8 cellular contexts compared by ENCODE assay signal in genomic region chr11:64230209-64230984, GRCh38. TPM values are rescaled to one million over a fixed set of nuclear protein-coding genes. Genes with fewer than 3 reads are reported as not detected.
DNase-seq lines count a peak whose midpoint lies in the region; ATAC-seq, FAIRE-seq and TF ChIP-seq lines count a peak whose summit lies in the region.

TSS of gene DNAJC4 (plus strand) at chr11:64230548. CDS start at chr11:64230855, 307 bp downstream.

- no peak for FAIRE-seq in pancreas (lab: Jason Lieb, UNC)

- H3K27me3 ChIP-seq in DND-41 (ENCODE audit: insufficient read depth, low read length, poor library complexity) (no peaks in the 10 kb centered on the region), HAP-1 (ENCODE audit: low read depth) (no peaks in the 10 kb centered on the region), pancreas (no peaks in the 10 kb centered on the region), tibial artery (no peaks in the 10 kb centered on the region)

- H3K4me3 Mint-ChIP-seq in activated naive CD8-positive, alpha-beta T cell treated with anti-CD3 and anti-CD28 coated beads, Interleukin-2, amount 50 U/mL, for 24 hours, result peak within 1 kb of the TSS; percentile 81

- H3K9me3 Mint-ChIP-seq in activated naive CD8-positive, alpha-beta T cell treated with anti-CD3 and anti-CD28 coated beads, Interleukin-2, amount 50 U/mL, for 24 hours, result no peaks in the 10 kb centered on the region

- H3K9ac ChIP-seq in DND-41 (ENCODE audit: low read depth, low read length), result peak within 1 kb of the TSS; percentile 78

- peak within 1 kb of the TSS; percentile 95 for H3K4me2 ChIP-seq in DND-41 (ENCODE audit: insufficient read depth, low read length)

- intact Hi-C loops in Right ventricle myocardium inferior (cut with DNase I) (no loop called here), pancreas (cut with DNase I) (no loop called here), tibial artery (cut with DNase I; ENCODE audit: low total_unique reads) (no loop called here)

- in situ Hi-C loops in HAP-1 (cut with MboI; ENCODE audit: low sequenced_read_pairs), result no loop called here

- WGBS in pancreas, 2 donors, result 0% methylated on average over 58 to 59 of the region's 59 CpGs

- H3K36me3 Mint-ChIP-seq in activated naive CD8-positive, alpha-beta T cell treated with anti-CD3 and anti-CD28 coated beads, Interleukin-2, amount 50 U/mL, for 24 hours (ENCODE audit: low read depth), result peaks cover 2% of the 10 kb centered on the region

- peaks cover 32% of the 10 kb centered on the region for H3K79me2 ChIP-seq in DND-41 (ENCODE audit: insufficient read depth, low read length)

- peak within 1 kb of the TSS; percentile 53 to 64 for H3K4me3 ChIP-seq in DND-41 (ENCODE audit: low read depth in 1 of 2, low read length in 2 of 2)
- peak within 1 kb of the TSS; percentile 76 for H3K4me3 ChIP-seq in HAP-1
- H3K4me3 ChIP-seq in pancreas, result peak within 1 kb of the TSS; percentile 50 to 81 (median 68)
- peak within 1 kb of the TSS; percentile 58 to 82 for H3K4me3 ChIP-seq in tibial artery

- H3K4me1 ChIP-seq in DND-41 (ENCODE audit: insufficient read depth, low read length) (peaks cover 76% of the 10 kb centered on the region), HAP-1 (peaks cover 13% of the 10 kb centered on the region), pancreas (peaks cover 11 to 40% (median 14%) of the 10 kb centered on the region in 3 donors), tibial artery (peaks cover 1 to 69% (median 55%) of the 10 kb centered on the region in 4 donors)

- DNase-seq in DND-41 (peak; percentile 92), HAP-1 (ENCODE audit: low spot score in 2 of 2) (peak; percentile 91 to 97), NCI-H1105 (lab: John Stamatoyannopoulos, UW) (peak; percentile 96), T follicular helper cell (ENCODE audit: low read depth) (peak; percentile 80), Right ventricle myocardium inferior (ENCODE audit: missing footprints) (peak; percentile 96), pancreas (peak; percentile 92 to 96 (median 94)), tibial artery (peak; percentile 94 to 96)
- DNase-seq in activated naive CD8-positive, alpha-beta T cell treated with anti-CD3 and anti-CD28 coated beads, Interleukin-2, amount 50 U/mL, for 24 hours, result peak; percentile 92

- ATAC-seq in DND-41 (ENCODE audit: insufficient read depth, low read depth), result peak; percentile 57
- ATAC-seq in activated naive CD8-positive, alpha-beta T cell treated with anti-CD3 and anti-CD28 coated beads, Interleukin-2, amount 50 U/mL, for 24 hours, result peak; percentile 35
- peak; percentile 64 for ATAC-seq in Right ventricle myocardium inferior
- peak; percentile 53 to 73 (median 66) for ATAC-seq in pancreas

- H4K20me1 ChIP-seq in DND-41 (ENCODE audit: insufficient read depth, low read length), result peaks cover 5% of the 10 kb centered on the region

- peak within 1 kb of the TSS; percentile 78 for H2AFZ ChIP-seq in DND-41 (ENCODE audit: low read depth, low read length)

- TF ChIP-seq CTCF in DND-41 (IDR thresholded peaks at IDR 0.05; ENCODE audit: borderline replicate concordance, extremely low read depth, low read length, poor library complexity, severe bottlenecking) (no peak), pancreas (IDR thresholded peaks at IDR 0.05) (no peak), tibial artery (IDR thresholded peaks at IDR 0.05) (no peak)

- no peaks in the 10 kb centered on the region for H3K27me3 Mint-ChIP-seq in activated naive CD8-positive, alpha-beta T cell treated with anti-CD3 and anti-CD28 coated beads, Interleukin-2, amount 50 U/mL, for 24 hours

- H3K4me1 Mint-ChIP-seq in activated naive CD8-positive, alpha-beta T cell treated with anti-CD3 and anti-CD28 coated beads, Interleukin-2, amount 50 U/mL, for 24 hours, result peaks cover 57% of the 10 kb centered on the region

- H3K36me3 ChIP-seq in DND-41 (ENCODE audit: insufficient read depth, low read length) (peaks cover 3% of the 10 kb centered on the region; the same call in 1 of the 2 replicates), HAP-1 (replicated peaks) (no peaks in the 10 kb centered on the region), pancreas (no peaks in the 10 kb centered on the region), tibial artery (no peaks in the 10 kb centered on the region)

- peak within 1 kb of the TSS; percentile 75 for H3K27ac ChIP-seq in DND-41 (ENCODE audit: low read length)
- peak within 1 kb of the TSS; percentile 86 to 95 (median 90) for H3K27ac ChIP-seq in pancreas
- peak within 1 kb of the TSS; percentile 88 to 92 for H3K27ac ChIP-seq in tibial artery

- H3K27ac Mint-ChIP-seq in activated naive CD8-positive, alpha-beta T cell treated with anti-CD3 and anti-CD28 coated beads, Interleukin-2, amount 50 U/mL, for 24 hours, result peak within 1 kb of the TSS; percentile 69

- H3K9me3 ChIP-seq in DND-41 (ENCODE audit: insufficient read depth, low read length, severe bottlenecking) (no peaks in the 10 kb centered on the region), HAP-1 (no peaks in the 10 kb centered on the region), pancreas (no peaks in the 10 kb centered on the region), tibial artery (no peaks in the 10 kb centered on the region)

RNA-seq across cellular contexts. Expression of gene DNAJC4, which starts in this region (rescaled TPM):
- total RNA-seq in Right ventricle myocardium inferior (53.5 TPM), pancreas (10 to 100 TPM; 28.1 to 39.1 (median 33.0) TPM)
- 100 to 1,000 TPM in 1 of 2 donors, 10 to 100 TPM in 1; 92.9 to 125 TPM for polyA plus RNA-seq in pancreas

Comparison
In these comparisons a context has a peak if more than half of its experiments do, and no peak if none do; other contexts are left out.
1. Peak in every context shown above with its lines: DNase-seq, ATAC-seq, H3K4me3 ChIP-seq and H3K27ac ChIP-seq.